Comparison of ENCODE assay signal across 1 cellular context in genomic region chr14:99562848-99563748, GRCh38.
A peak's percentile ranks its signal among the peaks of the same experiment; 100 is the strongest.
TF ChIP-seq lines count a peak whose summit lies in the region.

No MANE protein-coding gene starts in this region.

TF ChIP-seq in HepG2, 621 proteins besides CTCF, POLR2A, EP300 and RAD21 (continued from another document):
- TF ChIP-seq ARHGAP35 (CRISPR knock-in tag; IDR thresholded peaks at IDR 0.05; ENCODE audit: borderline replicate concordance) (no peak), FOXK1 (CRISPR knock-in tag; IDR thresholded peaks at IDR 0.05; ENCODE audit: borderline replicate concordance, low read depth) (peak; percentile 54; the same call in 1 of the 2 replicates), GATAD2A (CRISPR knock-in tag; IDR thresholded peaks at IDR 0.05) (peak; percentile 77), ZNF570 (CRISPR knock-in tag; IDR thresholded peaks at IDR 0.05; ENCODE audit: borderline replicate concordance) (no peak), HIVEP1 (CRISPR knock-in tag; IDR thresholded peaks at IDR 0.05) (no peak), ZNF576 (CRISPR knock-in tag; IDR thresholded peaks at IDR 0.05) (no peak), SP1 (IDR thresholded peaks at IDR 0.05) (no peak), SP1 (CRISPR knock-in tag; IDR thresholded peaks at IDR 0.05) (peak; percentile 70; the same call in 1 of the 2 replicates), GLMP (CRISPR knock-in tag; IDR thresholded peaks at IDR 0.05; ENCODE audit: borderline replicate concordance) (no peak), MAX (IDR thresholded peaks at IDR 0.05) (peak; percentile 73), REST (IDR thresholded peaks at IDR 0.05; ENCODE audit: borderline replicate concordance in 1 of 2, low read depth in 1 of 2, low read length in 2 of 2) (no peak), RFXAP (CRISPR knock-in tag; IDR thresholded peaks at IDR 0.05; ENCODE audit: borderline replicate concordance) (no peak), RORA (CRISPR knock-in tag; IDR thresholded peaks at IDR 0.05) (no peak), ZNF274 (CRISPR knock-in tag; IDR thresholded peaks at IDR 0.05) (peak; percentile 46; the same call in 1 of the 2 replicates), MTF1 (CRISPR knock-in tag; IDR thresholded peaks at IDR 0.05) (no peak), REXO4 (CRISPR knock-in tag; IDR thresholded peaks at IDR 0.05; ENCODE audit: borderline replicate concordance) (no peak), NR2F1 (CRISPR knock-in tag; IDR thresholded peaks at IDR 0.05) (no peak), ZNF431 (CRISPR knock-in tag; IDR thresholded peaks at IDR 0.05; ENCODE audit: borderline replicate concordance, low read depth) (no peak), MEF2D (CRISPR knock-in tag; IDR thresholded peaks at IDR 0.05) (no peak), ETS1 (CRISPR knock-in tag; IDR thresholded peaks at IDR 0.05) (no peak), ZNF12 (CRISPR knock-in tag; IDR thresholded peaks at IDR 0.05) (0 out of 2 replicates have a peak, but pooled peaks have one; percentile 41), ZKSCAN8 (CRISPR knock-in tag; IDR thresholded peaks at IDR 0.05; ENCODE audit: borderline replicate concordance) (peak; percentile 73; the same call in 1 of the 2 replicates), ZSCAN12 (CRISPR knock-in tag; IDR thresholded peaks at IDR 0.05) (no peak)
